In the genomic region with DNA sequence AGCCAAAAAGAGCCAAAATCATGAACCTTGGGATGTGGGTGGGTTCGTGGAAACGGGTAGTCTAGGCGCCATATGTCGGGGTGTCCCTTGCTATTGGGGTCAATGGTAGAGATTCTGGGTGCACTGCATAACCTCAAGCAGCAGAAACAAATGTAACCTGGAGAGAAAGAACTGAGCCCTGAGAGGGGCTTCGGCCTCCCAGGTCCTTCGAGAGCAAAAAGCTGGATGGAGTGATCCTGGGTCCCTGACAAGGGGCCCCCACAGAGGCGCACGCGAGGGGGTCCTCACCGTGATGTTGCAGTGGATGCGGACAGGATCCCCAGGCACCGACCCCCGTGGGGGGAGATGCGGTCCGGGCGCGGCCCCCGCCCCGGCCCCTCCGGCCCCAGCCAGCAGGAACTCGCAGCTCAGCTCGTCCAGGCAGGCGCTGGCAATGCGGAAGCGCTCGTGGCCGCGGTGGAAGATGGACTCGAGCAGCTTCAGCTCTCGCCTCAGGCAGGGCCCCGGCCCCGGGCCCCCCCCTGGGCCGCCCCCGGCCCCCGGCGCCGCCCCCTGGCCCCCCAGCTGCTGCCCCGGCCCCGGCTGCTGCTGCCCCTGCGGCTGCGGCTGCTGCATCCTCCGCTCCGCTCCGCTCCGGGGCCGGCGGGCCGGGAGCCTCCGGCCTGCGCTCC, we compare ENCODE assay signal across 8 cellular contexts. TPM values are rescaled to one million over a fixed set of nuclear protein-coding genes. Genes with fewer than 3 reads are reported as not detected.
A peak's percentile ranks its signal among the peaks of the same experiment; 100 is the strongest.
DNase-seq lines count a peak whose midpoint lies in the region; ATAC-seq and TF ChIP-seq lines count a peak whose summit lies in the region.

No MANE protein-coding gene starts in this region.

- H3K4me2 ChIP-seq in H9 (ENCODE audit: insufficient read depth, insufficient read length, low read length) (peak overlapping the region; percentile 97), OCI-LY1 (ENCODE audit: low read length) (peak overlapping the region; percentile 93)

- POLR2A ChIA-PET in CD8-positive, alpha-beta T cell (lab: Charles Lee), result interaction anchor here (1.3 kb wide), 1 partner anchor 378 kb away, joined by 3 read pairs; the partner anchor contains the start of gene PMVK

- H3K4me1 ChIP-seq in CD8-positive, alpha-beta T cell (ENCODE audit: insufficient read depth, low read length), result peaks cover 20% of the 10 kb centered on the region
- H3K4me1 ChIP-seq in H9 (ENCODE audit: insufficient read depth, low read length) (no peaks in the 10 kb centered on the region; the same call in 1 of the 2 replicates), OCI-LY1 (ENCODE audit: insufficient read depth, low read length, severe bottlenecking) (peaks cover 25% of the 10 kb centered on the region), right atrium auricular region (peaks cover 0 to 31% of the 10 kb centered on the region in 2 donors), sigmoid colon (peaks cover 0 to 47% (median 42%) of the 10 kb centered on the region in 4 donors)

- no peak overlapping the region for H2BK15ac ChIP-seq in H9 (ENCODE audit: low read depth, low read length)

- H3K9ac ChIP-seq in H9 (ENCODE audit: extremely low read depth, insufficient read length, low read length) (peak overlapping the region; percentile 85), OCI-LY1 (ENCODE audit: low read length) (peak overlapping the region; percentile 82)

- no peak for TF ChIP-seq CTCF in CD8-positive, alpha-beta T cell (IDR thresholded peaks at IDR 0.05)
- TF ChIP-seq CTCF in H9 (conservative IDR thresholded peaks at IDR 0.05) (no peak), OCI-LY1 (IDR thresholded peaks at IDR 0.05; ENCODE audit: low read length) (no peak), right atrium auricular region (IDR thresholded peaks at IDR 0.05) (no peak), sigmoid colon (IDR thresholded peaks at IDR 0.05) (no peak)

- H2AFZ ChIP-seq in H9 (ENCODE audit: low read length) (no peak overlapping the region), OCI-LY1 (ENCODE audit: low read length) (no peak overlapping the region)

- CTCF ChIA-PET in CD8-positive, alpha-beta T cell (lab: Charles Lee), result interaction anchor here (0.5 to 0.7 kb wide), 2 partner anchors 238 to 879 kb away, joined by 3 to 4 read pairs; partner anchors contain the start of gene NPR1

- no peaks in the 10 kb centered on the region for H3K27me3 Mint-ChIP-seq in CD8-positive, alpha-beta T cell (ENCODE audit: low read depth)
- no peaks in the 10 kb centered on the region for H3K27me3 Mint-ChIP-seq in H9 (ENCODE audit: low read depth)
- H3K27me3 Mint-ChIP-seq in activated naive CD8-positive, alpha-beta T cell treated with anti-CD3 and anti-CD28 coated beads for 36 hours, result no peaks in the 10 kb centered on the region

- peaks cover 22% of the 10 kb centered on the region for H3K36me3 ChIP-seq in CD8-positive, alpha-beta T cell (ENCODE audit: insufficient read depth, low read length)
- H3K36me3 ChIP-seq in OCI-LY1 (ENCODE audit: insufficient read depth, low read length), result peaks cover 27% of the 10 kb centered on the region
- H3K36me3 ChIP-seq in right atrium auricular region, result peaks cover 27% of the 10 kb centered on the region
- H3K36me3 ChIP-seq in sigmoid colon, result peaks cover 0 to 30% (median 24%) of the 10 kb centered on the region in 4 donors

- WGBS in H9 (ENCODE audit: extremely low coverage, insufficient read length, low lambda C conversion rate), result no CpG with 5 or more reads among the region's 50 CpGs
- 0 to 1% methylated on average over 50 of the region's 50 CpGs for WGBS in sigmoid colon, 2 donors

- H3K9me2 ChIP-seq in OCI-LY1 (ENCODE audit: low read depth, low read length), result no peaks in the 10 kb centered on the region

- peak overlapping the region; percentile 26; the same call in 1 of the 2 replicates for H3K14ac ChIP-seq in H9 (ENCODE audit: insufficient read depth, low read length)

- no peak overlapping the region for H3K23ac ChIP-seq in H9 (ENCODE audit: insufficient read length, low read depth, low read length)

- TF ChIP-seq POLR2A in sigmoid colon (IDR thresholded peaks at IDR 0.05), result no peak

- H3K9me3 Mint-ChIP-seq in CD8-positive, alpha-beta T cell, result no peaks in the 10 kb centered on the region
- peaks cover 0 to 4% of the 10 kb centered on the region in 2 experiments; a peak in 1 of 5 replicates for H3K9me3 Mint-ChIP-seq in H9
- no peaks in the 10 kb centered on the region for H3K9me3 Mint-ChIP-seq in activated naive CD8-positive, alpha-beta T cell treated with anti-CD3 and anti-CD28 coated beads for 36 hours

- H3K27ac Mint-ChIP-seq in CD8-positive, alpha-beta T cell, result peak overlapping the region; percentile 89
- H3K27ac Mint-ChIP-seq in H9, result peak overlapping the region; percentile 77 to 95 (median 94); a peak in 6 of 7 replicates
- H3K27ac Mint-ChIP-seq in activated naive CD8-positive, alpha-beta T cell treated with anti-CD3 and anti-CD28 coated beads for 36 hours, result peak overlapping the region; percentile 81

- no peak overlapping the region for H3K18ac ChIP-seq in H9 (ENCODE audit: insufficient read length, low read depth, low read length)

- H4K20me1 ChIP-seq in H9 (ENCODE audit: control insufficient read depth, insufficient read depth, insufficient read length) (no peaks in the 10 kb centered on the region), OCI-LY1 (ENCODE audit: insufficient read depth, low read length) (no peaks in the 10 kb centered on the region)

- TF ChIP-seq EP300 in sigmoid colon (IDR thresholded peaks at IDR 0.05), result no peak

- peaks cover 5% of the 10 kb centered on the region for H3K79me1 ChIP-seq in H9 (ENCODE audit: insufficient read depth, low read depth, low read length, poor library complexity, severe bottlenecking)

- H4K5ac ChIP-seq in H9 (ENCODE audit: insufficient read length, low read depth, low read length), result no peak overlapping the region

- H3K4ac ChIP-seq in H9 (ENCODE audit: low read depth, low read length), result no peak overlapping the region

- no peak overlapping the region for H4K8ac ChIP-seq in H9 (replicated peaks; ENCODE audit: insufficient read length, low read depth, low read length)

- H2BK5ac ChIP-seq in H9 (ENCODE audit: insufficient read length, low read length), result no peak overlapping the region

- no peaks in the 10 kb centered on the region for H3K27me3 ChIP-seq in CD8-positive, alpha-beta T cell (ENCODE audit: insufficient read depth, low read length)
- no peaks in the 10 kb centered on the region for H3K27me3 ChIP-seq in H9 (ENCODE audit: insufficient read depth, low read length)
- H3K27me3 ChIP-seq in OCI-LY1 (ENCODE audit: insufficient read depth, low read length), result no peaks in the 10 kb centered on the region
- H3K27me3 ChIP-seq in right atrium auricular region, result no peaks in the 10 kb centered on the region
- H3K27me3 ChIP-seq in sigmoid colon, result no peaks in the 10 kb centered on the region

- peaks cover 11% of the 10 kb centered on the region for H3K23me2 ChIP-seq in H9 (ENCODE audit: insufficient read length, low read depth, low read length, poor library complexity, severe bottlenecking)

- intact Hi-C loops in CD8-positive, alpha-beta T cell (cut with DNase I, micrococcal nuclease), result loop anchor here (1.0 to 10.0 kb wide), 16 partner anchors 50 to 635 kb away; partner anchors contain the start of genes ATP8B2 (in 2 of the 2), ADAR (in 1 of the 2), CKS1B (in 1 of the 2) and FLAD1 (in 1 of the 2)
- intact Hi-C loops in sigmoid colon (cut with DNase I), result loop anchor here (2.0 to 10.0 kb wide), 9 partner anchors 51 to 497 kb away; partner anchors contain the start of genes ADAM15, ADAR, ATP8B2 and IL6R

- H3K4me3 ChIP-seq in CD8-positive, alpha-beta T cell (ENCODE audit: low read depth, low read length), result peak overlapping the region; percentile 70
- H3K4me3 ChIP-seq in OCI-LY1 (ENCODE audit: low read depth, low read length, poor library complexity, severe bottlenecking), result peak overlapping the region; percentile 74
- H3K4me3 ChIP-seq in right atrium auricular region, result peak overlapping the region; percentile 93 to 95
- H3K4me3 ChIP-seq in sigmoid colon, result peak overlapping the region; percentile 79 to 95 (median 88)

- peak overlapping the region; percentile 63 for H3K27ac ChIP-seq in CD8-positive, alpha-beta T cell (ENCODE audit: low read depth, low read length)
- H3K27ac ChIP-seq in H9 (ENCODE audit: insufficient read length, low read depth, low read length), result no peak overlapping the region
- H3K27ac ChIP-seq in OCI-LY1 (ENCODE audit: low read depth, low read length, poor library complexity, severe bottlenecking), result no peak overlapping the region
- H3K27ac ChIP-seq in right atrium auricular region, result peak overlapping the region; percentile 88 to 90
- peak overlapping the region; percentile 94 to 96 (median 94) for H3K27ac ChIP-seq in sigmoid colon

- no peak overlapping the region for H2BK120ac ChIP-seq in H9 (ENCODE audit: low read depth, low read length, poor library complexity, severe bottlenecking)

- no peak for ATAC-seq in CD8-positive, alpha-beta T cell
- no peak for ATAC-seq in HG02884 (IDR thresholded peaks at IDR 0.05; ENCODE audit: unreplicated experiment)

- H3K36me3 Mint-ChIP-seq in CD8-positive, alpha-beta T cell, result peaks cover 40% of the 10 kb centered on the region
- H3K36me3 Mint-ChIP-seq in H9 (ENCODE audit: insufficient read depth in 1 of 3, low read depth in 3 of 3), result peaks cover 22 to 38% (median 34%) of the 10 kb centered on the region in 3 experiments; a peak in 6 of 7 replicates
- H3K36me3 Mint-ChIP-seq in activated naive CD8-positive, alpha-beta T cell treated with anti-CD3 and anti-CD28 coated beads for 36 hours, result peaks cover 32% of the 10 kb centered on the region

- no peak overlapping the region for H2AK5ac ChIP-seq in H9 (ENCODE audit: insufficient read length, low read length)

- peaks cover 9% of the 10 kb centered on the region; the same call in 1 of the 2 replicates for H3K79me2 ChIP-seq in H9 (ENCODE audit: insufficient read depth, low read length)
- peaks cover 18% of the 10 kb centered on the region for H3K79me2 ChIP-seq in OCI-LY1 (ENCODE audit: insufficient read depth, low read length)

- no peak overlapping the region for H3T11ph ChIP-seq in H9 (ENCODE audit: low read length)

- DNase-seq in CD8-positive, alpha-beta T cell, result peak; percentile 10 to 64 (median 30)
- DNase-seq in H9, result no peak
- DNase-seq in activated naive CD8-positive, alpha-beta T cell treated with anti-CD3 and anti-CD28 coated beads for 36 hours, result no peak
- no peak for DNase-seq in right atrium auricular region (ENCODE audit: low spot score)
- DNase-seq in sigmoid colon, result peak; percentile 81
- no peak for DNase-seq in occipital lobe (lab: John Stamatoyannopoulos, UW)

- H3F3A ChIP-seq in OCI-LY1 (ENCODE audit: insufficient read depth, low read length), result no peaks in the 10 kb centered on the region

- H3K9me3 ChIP-seq in CD8-positive, alpha-beta T cell (ENCODE audit: low read length), result no peaks in the 10 kb centered on the region
- no peaks in the 10 kb centered on the region for H3K9me3 ChIP-seq in H9 (ENCODE audit: control insufficient read depth, low read depth, low read length)
- H3K9me3 ChIP-seq in OCI-LY1 (ENCODE audit: low read length), result no peaks in the 10 kb centered on the region
- no peaks in the 10 kb centered on the region for H3K9me3 ChIP-seq in right atrium auricular region
- H3K9me3 ChIP-seq in sigmoid colon, result no peaks in the 10 kb centered on the region

- H2BK20ac ChIP-seq in H9 (ENCODE audit: low read depth, low read length, poor library complexity, severe bottlenecking), result no peak overlapping the region

- H2BK12ac ChIP-seq in H9 (ENCODE audit: insufficient read length, low read depth, low read length), result no peak overlapping the region

- H3K4me1 Mint-ChIP-seq in CD8-positive, alpha-beta T cell (ENCODE audit: low read depth), result peaks cover 35% of the 10 kb centered on the region
- H3K4me1 Mint-ChIP-seq in H9, result peaks cover 24 to 26% of the 10 kb centered on the region in 2 experiments
- H3K4me1 Mint-ChIP-seq in activated naive CD8-positive, alpha-beta T cell treated with anti-CD3 and anti-CD28 coated beads for 36 hours, result peaks cover 19% of the 10 kb centered on the region

- H3K4me3 Mint-ChIP-seq in CD8-positive, alpha-beta T cell, result peak overlapping the region; percentile 90
- peak overlapping the region; percentile 88 to 97 for H3K4me3 Mint-ChIP-seq in H9
- H3K4me3 Mint-ChIP-seq in activated naive CD8-positive, alpha-beta T cell treated with anti-CD3 and anti-CD28 coated beads for 36 hours, result peak overlapping the region; percentile 96

- H4K91ac ChIP-seq in H9 (ENCODE audit: insufficient read length, low read depth, low read length), result no peak overlapping the region

- no peak overlapping the region for H3K56ac ChIP-seq in H9 (ENCODE audit: insufficient read length, low read depth, low read length)

RNA-seq across cellular contexts. Expression of gene UBE2Q1, which starts 0.4 kb away (rescaled TPM):
- 10 to 100 TPM; 77.5 to 77.7 TPM for total RNA-seq in CD8-positive, alpha-beta T cell
- total RNA-seq in H9 (2021), result 105 and 108 TPM in 2 replicates
- total RNA-seq in activated naive CD8-positive, alpha-beta T cell treated with anti-CD3 and anti-CD28 coated beads for 36 hours, result 10 to 100 TPM; 84.4 to 87.4 TPM
- total RNA-seq in right atrium auricular region, result 10 to 100 TPM; 18.5 to 26.3 TPM
- 10 to 100 TPM; 15.1 to 18.9 (median 16.3) TPM for total RNA-seq in sigmoid colon
- 10 to 100 TPM; 36.6 to 40.7 (median 37.7) TPM for polyA plus RNA-seq in sigmoid colon
- 20.6 TPM for total RNA-seq in occipital lobe

RNA-seq across cellular contexts. Expression of gene CHRNB2, which starts 9.5 kb away (rescaled TPM):
- not detected for total RNA-seq in CD8-positive, alpha-beta T cell
- 1.8 and 1.9 TPM in 2 replicates for total RNA-seq in H9 (2021)
- not detected for total RNA-seq in activated naive CD8-positive, alpha-beta T cell treated with anti-CD3 and anti-CD28 coated beads for 36 hours
- total RNA-seq in right atrium auricular region, result under 1 TPM in 1 of 2 donors, not detected in 1; 0.24 TPM
- total RNA-seq in sigmoid colon, result 1 to 10 TPM in 2 of 4 donors, under 1 TPM in 2; under 0.01 to 1.7 (median 1.0) TPM
- polyA plus RNA-seq in sigmoid colon, result under 1 TPM in 1 of 3 donors, not detected in 2; 0.31 TPM
- 20.4 TPM for total RNA-seq in occipital lobe

RNA-seq across cellular contexts. Expression of gene ADAR, which starts 49.9 kb away (rescaled TPM):
- 100 to 1,000 TPM; 221 to 238 TPM for total RNA-seq in CD8-positive, alpha-beta T cell
- total RNA-seq in H9 (2021), result 228 and 236 TPM in 2 replicates
- total RNA-seq in activated naive CD8-positive, alpha-beta T cell treated with anti-CD3 and anti-CD28 coated beads for 36 hours, result 100 to 1,000 TPM; 256 TPM
- total RNA-seq in right atrium auricular region, result 10 to 100 TPM; 39.3 to 51.9 TPM
- 100 to 1,000 TPM in 1 of 4 donors, 10 to 100 TPM in 3; 59.4 to 103 (median 69.7) TPM for total RNA-seq in sigmoid colon
- 10 to 100 TPM; 21.0 to 80.7 (median 38.6) TPM for polyA plus RNA-seq in sigmoid colon
- total RNA-seq in occipital lobe, result 59.1 TPM

RNA-seq across cellular contexts. Expression of gene SHE, which starts 55.9 kb away (rescaled TPM):
- total RNA-seq in CD8-positive, alpha-beta T cell, result not detected
- 0.35 and 0.48 TPM in 2 replicates for total RNA-seq in H9 (2021)
- total RNA-seq in activated naive CD8-positive, alpha-beta T cell treated with anti-CD3 and anti-CD28 coated beads for 36 hours, result not detected
- total RNA-seq in right atrium auricular region, result 10 to 100 TPM; 10.8 to 19.9 TPM
- total RNA-seq in sigmoid colon, result 10 to 100 TPM in 1 of 4 donors, 1 to 10 TPM in 3; 5.2 to 10.2 (median 7.8) TPM
- polyA plus RNA-seq in sigmoid colon, result 1 to 10 TPM; 1.6 to 5.7 (median 3.0) TPM
- total RNA-seq in occipital lobe, result 2.0 TPM

RNA-seq across cellular contexts. Expression of gene TDRD10, which starts 56.1 kb away (rescaled TPM):
- total RNA-seq in CD8-positive, alpha-beta T cell, result not detected
- 0.31 TPM in 1 of 2 replicates, not detected in the other for total RNA-seq in H9 (2021)
- not detected for total RNA-seq in activated naive CD8-positive, alpha-beta T cell treated with anti-CD3 and anti-CD28 coated beads for 36 hours
- total RNA-seq in right atrium auricular region, result 1 to 10 TPM in 1 of 2 donors, under 1 TPM in 1; 0.85 to 1.8 TPM
- total RNA-seq in sigmoid colon, result 1 to 10 TPM in 3 of 4 donors, under 1 TPM in 1; 0.68 to 3.9 (median 1.8) TPM
- polyA plus RNA-seq in sigmoid colon, result 1 to 10 TPM in 2 of 3 donors, under 1 TPM in 1; 0.46 to 2.0 (median 1.8) TPM
- 0.16 TPM for total RNA-seq in occipital lobe

Comparison
In these comparisons a context has a peak if more than half of its experiments do, and no peak if none do; other contexts are left out.
1. DNase-seq: peak in CD8-positive, alpha-beta T cell (7 of 7) and sigmoid colon (single experiment); none in H9 (single experiment), activated naive CD8-positive, alpha-beta T cell treated with anti-CD3 and anti-CD28 coated beads for 36 hours (single experiment), right atrium auricular region (single experiment) and occipital lobe (single experiment).
2. H3K27ac ChIP-seq: peak in CD8-positive, alpha-beta T cell (single experiment), right atrium auricular region (2 of 2) and sigmoid colon (4 of 4); none in H9 (single experiment) and OCI-LY1 (single experiment).
3. Peak in every context shown above with its lines, with median percentiles within 50 percentile points of each other: H3K4me3 ChIP-seq, H3K27ac Mint-ChIP-seq and H3K4me3 Mint-ChIP-seq.